ENCODE assay signal across 20 cellular contexts in genomic region chr15:41128174-41128902, GRCh38. TPM values are rescaled to one million over a fixed set of nuclear protein-coding genes. Genes with fewer than 3 reads are reported as not detected.
A peak's percentile ranks its signal among the peaks of the same experiment; 100 is the strongest.
DNase-seq lines count a peak whose midpoint lies in the region; ATAC-seq, FAIRE-seq and TF ChIP-seq lines count a peak whose summit lies in the region.
"Had no signal": no experiment of that assay in that cellular context is flagged by ENCODE, and none has a peak within 500 bp of the region (broad histone marks: within the 10 kb centered on the region; RNA-seq: fewer than 3 reads in every experiment).

No MANE protein-coding gene starts in this region.

- H3K4me1 Mint-ChIP-seq in progenitor cell of endocrine pancreas (ENCODE audit: low read depth): peaks cover 5% of the 10 kb centered on the region
- H3K4me1 Mint-ChIP-seq: GM23338 had no signal

- DNase-seq in Caki2 (ENCODE audit: low read depth) (peak; percentile 61), GM18507 (ENCODE audit: extremely low spot score, insufficient read length, low read depth) (no peak), left lobe of liver (ENCODE audit: low spot score) (no peak), progenitor cell of endocrine pancreas (ENCODE audit: low spot score, unreplicated experiment) (no peak)
- no peak for DNase-seq in stimulated activated naive CD8-positive, alpha-beta T cell treated with anti-CD3 and anti-CD28 coated beads, Interleukin-15, Interleukin-2, amounts not matched to agents 100 U/mL and 50 U/mL, for 24 hours
- no peak for DNase-seq in stimulated activated naive CD4-positive, alpha-beta T cell (lab: John Stamatoyannopoulos, UW)
- DNase-seq: AML-193; Caco-2; CD4-positive, alpha-beta T cell; DND-41; EL; HCEC 1CT; HFFc6; IMR-90 had no signal

- in situ Hi-C loops in Caki2 (cut with HindIII; ENCODE audit: low pct_unique_long_range_greater_than_20kb, low sequenced_read_pairs): no loop called here

- ATAC-seq in left lobe of liver (peak; percentile 71), GM18502 (IDR thresholded peaks at IDR 0.05; ENCODE audit: poor library complexity, unreplicated experiment) (no peak)
- no peak for ATAC-seq in stimulated activated naive CD8-positive, alpha-beta T cell treated with anti-CD3 and anti-CD28 coated beads, Interleukin-15, Interleukin-2, amounts not matched to agents 100 U/mL and 50 U/mL, for 24 hours
- ATAC-seq: GM12878, GM23338, K562 had no signal

- no peak for TF ChIP-seq CTCF in progenitor cell of endocrine pancreas (IDR thresholded peaks at IDR 0.05; ENCODE audit: unreplicated experiment)

- peak overlapping the region; percentile 37 for H3K27ac Mint-ChIP-seq in progenitor cell of endocrine pancreas
- H3K27ac Mint-ChIP-seq: CD4-positive, alpha-beta T cell; GM23338; HFFc6 had no signal

- no peaks in the 10 kb centered on the region for H3K9me3 Mint-ChIP-seq in progenitor cell of endocrine pancreas (ENCODE audit: low read depth)
- H3K9me3 Mint-ChIP-seq: CD4-positive, alpha-beta T cell had no signal

- H3K4me3 Mint-ChIP-seq in progenitor cell of endocrine pancreas (ENCODE audit: low read depth): no peak overlapping the region
- H3K4me3 Mint-ChIP-seq: CD4-positive, alpha-beta T cell; GM23338; HFFc6 had no signal

- H3K27me3 Mint-ChIP-seq in progenitor cell of endocrine pancreas: peaks cover 3% of the 10 kb centered on the region

- no peaks in the 10 kb centered on the region for H3K36me3 Mint-ChIP-seq in progenitor cell of endocrine pancreas (ENCODE audit: insufficient read depth)

- peak; percentile 15 for FAIRE-seq in GM18507 (lab: Jason Lieb, UNC)
- FAIRE-seq: A204.1, GM12878, H54, K562 had no signal

RNA-seq across cellular contexts. Expression of gene INO80, which starts 12.3 kb away (rescaled TPM):
- 41.1 and 45.9 TPM in 2 replicates for total RNA-seq in Caki2 (2014; rRNA removed; shearing (Covaris generic); ENCODE audit: low replicate concordance)
- total RNA-seq in left lobe of liver (10.4 TPM), progenitor cell of endocrine pancreas (25.9 and 28.1 TPM in 2 replicates)
